In the genomic region with DNA sequence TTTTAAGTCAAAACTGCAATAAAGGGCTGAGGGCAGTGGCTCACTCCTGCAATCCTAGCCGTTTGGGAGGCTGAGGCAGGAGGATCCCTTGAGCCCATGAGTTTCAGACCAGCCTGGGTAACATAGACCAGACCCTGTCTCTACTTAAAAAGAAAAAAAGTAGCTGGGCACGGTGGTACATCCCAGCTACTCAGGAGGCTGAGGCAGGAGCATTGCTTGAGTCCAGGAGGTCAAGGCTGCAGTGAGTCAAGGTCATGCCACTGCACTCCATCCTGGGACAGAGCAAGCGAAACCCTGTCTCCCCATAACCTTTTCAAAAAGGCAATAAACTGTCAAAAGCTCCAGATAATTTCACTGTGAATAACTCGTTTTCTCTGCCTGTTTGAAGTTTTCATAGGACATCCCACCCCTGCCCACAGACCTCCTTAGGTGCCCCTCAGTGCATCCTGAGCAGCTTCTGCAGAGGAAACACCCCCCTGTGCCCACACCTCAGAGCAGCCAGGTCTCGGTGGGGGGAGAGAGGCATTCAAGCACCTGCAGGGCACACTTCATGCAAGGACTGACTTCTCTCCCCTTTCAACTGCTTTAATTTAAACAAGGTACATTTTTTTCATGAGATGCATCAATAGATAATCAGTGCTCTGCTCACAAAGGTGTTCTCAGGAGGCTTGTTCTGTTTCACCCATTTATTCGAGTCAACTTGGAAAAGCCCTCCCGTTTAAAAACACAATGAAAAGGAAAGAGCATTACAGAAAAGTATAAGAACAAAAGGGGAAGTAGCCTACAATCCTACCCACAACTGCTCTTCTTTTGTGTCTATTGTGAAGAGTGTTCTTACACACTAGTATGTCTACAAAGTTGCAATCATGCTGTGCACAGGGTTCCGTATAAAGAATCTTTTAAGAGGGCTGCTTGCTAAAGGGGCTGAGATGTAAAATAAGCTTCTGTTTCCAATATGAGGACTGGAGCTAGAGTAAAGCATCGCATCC, we compare ENCODE assay signal across 15 cellular contexts.
DNase-seq lines count a peak whose midpoint lies in the region; ATAC-seq and TF ChIP-seq lines count a peak whose summit lies in the region.
"Had no signal": no experiment of that assay in that cellular context is flagged by ENCODE, and none has a peak within 500 bp of the region (broad histone marks: within the 10 kb centered on the region; RNA-seq: fewer than 3 reads in every experiment).

No MANE protein-coding gene starts in this region.

- H3K9me2 ChIP-seq in Loucy (replicated peaks; ENCODE audit: low read depth, low read length) = no peaks in the 10 kb centered on the region

- no peak for TF ChIP-seq EP300 in tibial nerve (IDR thresholded peaks at IDR 0.05)

- H3K4me1 ChIP-seq in Loucy (ENCODE audit: insufficient read depth, low read length, poor library complexity, severe bottlenecking) (peaks cover 20% of the 10 kb centered on the region), tibial nerve (peaks cover 0 to 17% (median 0%) of the 10 kb centered on the region in 4 donors), BE2C (no peaks in the 10 kb centered on the region)
- H3K4me1 ChIP-seq: colonic mucosa, psoas muscle had no signal

- peak overlapping the region in 1 of 4 donors; percentile 32 for H3K27ac ChIP-seq in tibial nerve
- H3K27ac ChIP-seq: colonic mucosa, psoas muscle, SJCRH30 had no signal

- H3K79me2 ChIP-seq in Loucy (ENCODE audit: insufficient read depth, low read length) = no peaks in the 10 kb centered on the region

- no peak overlapping the region for H3K4me3 Mint-ChIP-seq in activated naive CD8-positive, alpha-beta T cell
- no peak overlapping the region for H3K4me3 Mint-ChIP-seq in activated naive CD8-positive, alpha-beta T cell treated with anti-CD3 and anti-CD28 coated beads for 36 hours
- H3K4me3 Mint-ChIP-seq in activated B cell treated with CpG ODN at 0.5 μM for 24 hours = no peak overlapping the region
- no peak overlapping the region for H3K4me3 Mint-ChIP-seq in stimulated activated naive CD8-positive, alpha-beta T cell treated with anti-CD3 and anti-CD28 coated beads, Interleukin-15, amount 100 ng/mL, for 72 hours

- H3K27me3 ChIP-seq in Loucy (ENCODE audit: insufficient read depth, low read length, poor library complexity, severe bottlenecking) (no peaks in the 10 kb centered on the region), tibial nerve (no peaks in the 10 kb centered on the region), BE2C (no peaks in the 10 kb centered on the region)
- H3K27me3 ChIP-seq: colonic mucosa, SJCRH30 had no signal

- no peak overlapping the region for H3K4me3 ChIP-seq in Loucy (ENCODE audit: low read length, poor library complexity, severe bottlenecking)
- H3K4me3 ChIP-seq in tibial nerve = no peak overlapping the region
- H3K4me3 ChIP-seq in BE2C (ENCODE audit: low read depth, low read length) = no peak overlapping the region
- H3K4me3 ChIP-seq: colonic mucosa, psoas muscle, SJCRH30 had no signal

- no peaks in the 10 kb centered on the region for H3K27me3 Mint-ChIP-seq in activated naive CD8-positive, alpha-beta T cell
- no peaks in the 10 kb centered on the region for H3K27me3 Mint-ChIP-seq in activated naive CD8-positive, alpha-beta T cell treated with anti-CD3 and anti-CD28 coated beads for 36 hours
- no peaks in the 10 kb centered on the region for H3K27me3 Mint-ChIP-seq in activated B cell treated with CpG ODN at 0.5 μM for 24 hours
- H3K27me3 Mint-ChIP-seq in stimulated activated naive CD8-positive, alpha-beta T cell treated with anti-CD3 and anti-CD28 coated beads, Interleukin-15, amount 100 ng/mL, for 72 hours = no peaks in the 10 kb centered on the region

- no peaks in the 10 kb centered on the region for H3F3A ChIP-seq in Loucy (ENCODE audit: low read depth)

- CTCF ChIA-PET in activated B cell treated with CpG ODN at 0.5 μM for 24 hours (lab: Charles Lee) = no interaction called here

- H3K9ac ChIP-seq in Loucy (ENCODE audit: low read depth, low read length, poor library complexity, severe bottlenecking) = no peak overlapping the region

- H3K36me3 ChIP-seq in Loucy (ENCODE audit: insufficient read depth, low read length) = peaks cover 74% of the 10 kb centered on the region; the same call in 1 of the 2 replicates
- peaks cover 0 to 18% (median 4%) of the 10 kb centered on the region in 3 donors for H3K36me3 ChIP-seq in tibial nerve
- H3K36me3 ChIP-seq in BE2C = peaks cover 19% of the 10 kb centered on the region

- WGBS in tibial nerve, 2 donors = 71 to 74% methylated on average over 9 of the region's 9 CpGs

- POLR2A ChIA-PET in activated B cell treated with CpG ODN at 0.5 μM for 24 hours (lab: Charles Lee) = no interaction called here

- TF ChIP-seq CTCF in Loucy (conservative IDR thresholded peaks at IDR 0.05; ENCODE audit: low read length) (no peak), activated B cell treated with CpG ODN at 0.5 μM for 24 hours (IDR thresholded peaks at IDR 0.05) (no peak), tibial nerve (IDR thresholded peaks at IDR 0.05) (no peak), BE2C (IDR thresholded peaks at IDR 0.05; ENCODE audit: low read depth, low read length) (no peak)

- intact Hi-C loops in activated B cell treated with CpG ODN at 0.5 μM for 24 hours (cut with micrococcal nuclease) = no loop called here

- H3K4me2 ChIP-seq in Loucy (ENCODE audit: low read depth, low read length, poor library complexity, severe bottlenecking) = peak overlapping the region; percentile 29

- peak; percentile 60 for ATAC-seq in activated B cell treated with CpG ODN at 0.5 μM for 24 hours (ENCODE audit: low read depth)
- ATAC-seq in stimulated activated naive CD8-positive, alpha-beta T cell treated with anti-CD3 and anti-CD28 coated beads, Interleukin-15, amount 100 ng/mL, for 72 hours = peak; percentile 64
- ATAC-seq: psoas muscle had no signal

- H3K4me1 Mint-ChIP-seq in activated naive CD8-positive, alpha-beta T cell (ENCODE audit: low read depth) = peaks cover 48% of the 10 kb centered on the region
- peaks cover 23% of the 10 kb centered on the region for H3K4me1 Mint-ChIP-seq in activated naive CD8-positive, alpha-beta T cell treated with anti-CD3 and anti-CD28 coated beads for 36 hours
- H3K4me1 Mint-ChIP-seq in activated B cell treated with CpG ODN at 0.5 μM for 24 hours = peaks cover 18% of the 10 kb centered on the region
- H3K4me1 Mint-ChIP-seq in stimulated activated naive CD8-positive, alpha-beta T cell treated with anti-CD3 and anti-CD28 coated beads, Interleukin-15, amount 100 ng/mL, for 72 hours = peaks cover 32% of the 10 kb centered on the region

- peaks cover 7% of the 10 kb centered on the region for H3K9me3 Mint-ChIP-seq in activated naive CD8-positive, alpha-beta T cell (ENCODE audit: low read depth)
- peaks cover 2% of the 10 kb centered on the region for H3K9me3 Mint-ChIP-seq in activated naive CD8-positive, alpha-beta T cell treated with anti-CD3 and anti-CD28 coated beads for 36 hours
- H3K9me3 Mint-ChIP-seq in activated B cell treated with CpG ODN at 0.5 μM for 24 hours = no peaks in the 10 kb centered on the region
- no peaks in the 10 kb centered on the region for H3K9me3 Mint-ChIP-seq in stimulated activated naive CD8-positive, alpha-beta T cell treated with anti-CD3 and anti-CD28 coated beads, Interleukin-15, amount 100 ng/mL, for 72 hours

- no peak overlapping the region for H2AFZ ChIP-seq in Loucy (ENCODE audit: low read length)

- no peaks in the 10 kb centered on the region for H3K9me3 ChIP-seq in Loucy (ENCODE audit: insufficient read depth, low read depth, low read length)
- no peaks in the 10 kb centered on the region for H3K9me3 ChIP-seq in tibial nerve
- no peaks in the 10 kb centered on the region for H3K9me3 ChIP-seq in BE2C
- H3K9me3 ChIP-seq: colonic mucosa, psoas muscle, SJCRH30 had no signal

- peaks cover 6% of the 10 kb centered on the region for H4K20me1 ChIP-seq in Loucy (ENCODE audit: insufficient read depth, low read length, poor library complexity, severe bottlenecking)

- TF ChIP-seq POLR2A in tibial nerve (IDR thresholded peaks at IDR 0.05) = no peak

- no peak for DNase-seq in activated naive CD8-positive, alpha-beta T cell treated with anti-CD3 and anti-CD28 coated beads for 36 hours
- DNase-seq in activated B cell treated with CpG ODN at 0.5 μM for 24 hours = no peak
- DNase-seq in stimulated activated naive CD8-positive, alpha-beta T cell treated with anti-CD3 and anti-CD28 coated beads, Interleukin-15, amount 100 ng/mL, for 72 hours = no peak
- DNase-seq in tibial nerve (ENCODE audit: low spot score in 2 of 2) = no peak
- DNase-seq in BE2C = no peak
- no peak for DNase-seq in NCI-H2171 (lab: John Stamatoyannopoulos, UW)
- DNase-seq: activated CD4-positive, alpha-beta T cell treated with anti-CD3 and anti-CD28 coated beads for 4 hours; colonic mucosa; midbrain; NCI-H524 treated with DMSO at 0.1 percent for 48 hours; psoas muscle; SJCRH30; stimulated activated naive CD4-positive, alpha-beta T cell treated with Interleukin-2 at 50 U/mL for 16 hours had no signal

- peak overlapping the region; percentile 56 for H3K27ac Mint-ChIP-seq in activated naive CD8-positive, alpha-beta T cell
- H3K27ac Mint-ChIP-seq in activated naive CD8-positive, alpha-beta T cell treated with anti-CD3 and anti-CD28 coated beads for 36 hours = no peak overlapping the region
- H3K27ac Mint-ChIP-seq in activated B cell treated with CpG ODN at 0.5 μM for 24 hours = peak overlapping the region; percentile 76
- H3K27ac Mint-ChIP-seq in stimulated activated naive CD8-positive, alpha-beta T cell treated with anti-CD3 and anti-CD28 coated beads, Interleukin-15, amount 100 ng/mL, for 72 hours = no peak overlapping the region

- H3K36me3 Mint-ChIP-seq in activated naive CD8-positive, alpha-beta T cell = peaks cover 18% of the 10 kb centered on the region
- peaks cover 38% of the 10 kb centered on the region for H3K36me3 Mint-ChIP-seq in activated naive CD8-positive, alpha-beta T cell treated with anti-CD3 and anti-CD28 coated beads for 36 hours
- H3K36me3 Mint-ChIP-seq in activated B cell treated with CpG ODN at 0.5 μM for 24 hours (ENCODE audit: low read depth) = peaks cover 77% of the 10 kb centered on the region

Comparison
In these comparisons a context has a peak if more than half of its experiments do, and no peak if none do; other contexts are left out.
1. H3K27ac Mint-ChIP-seq: peak in activated naive CD8-positive, alpha-beta T cell (single experiment) and activated B cell treated with CpG ODN at 0.5 μM for 24 hours (single experiment); none in activated naive CD8-positive, alpha-beta T cell treated with anti-CD3 and anti-CD28 coated beads for 36 hours (single experiment) and stimulated activated naive CD8-positive, alpha-beta T cell treated with anti-CD3 and anti-CD28 coated beads, Interleukin-15, amount 100 ng/mL, for 72 hours (0 of 2).